8 cellular contexts compared by ENCODE assay signal in genomic region chr3:129248286-129248979, GRCh38. TPM values are rescaled to one million over a fixed set of nuclear protein-coding genes. Genes with fewer than 3 reads are reported as not detected.
A peak's percentile ranks its signal among the peaks of the same experiment; 100 is the strongest.
DNase-seq lines count a peak whose midpoint lies in the region; ATAC-seq, FAIRE-seq and TF ChIP-seq lines count a peak whose summit lies in the region.

No MANE protein-coding gene starts in this region.

- H2BK15ac ChIP-seq in IMR-90 (ENCODE audit: low read depth, low read length), result no peak overlapping the region

- peaks cover 45% of the 10 kb centered on the region for H3K79me2 ChIP-seq in mammary epithelial cell (ENCODE audit: insufficient read depth, low read length)

- POLR2A ChIA-PET in A673 (lab: Charles Lee; ENCODE audit: low non-redundant PET), result interaction anchor here (0.6 kb wide), 1 partner anchor 69 kb away, joined by 3 read pairs; no protein-coding TSS in a partner anchor
- POLR2A ChIA-PET in IMR-90 (lab: Charles Lee; ENCODE audit: unreplicated experiment), result no interaction called here

- peak overlapping the region; percentile 70 for H3K4me2 ChIP-seq in IMR-90 (ENCODE audit: low read depth, low read length)
- H3K4me2 ChIP-seq in mammary epithelial cell (ENCODE audit: insufficient read depth, low read depth, low read length), result peak overlapping the region; percentile 86

- H3K56ac ChIP-seq in IMR-90 (ENCODE audit: extremely low read depth, insufficient read depth, low read length), result peak overlapping the region; percentile 95; the same call in 1 of the 2 replicates

- H3K9me3 ChIP-seq in A673 (ENCODE audit: low read depth, low read length, poor library complexity, severe bottlenecking) (no peaks in the 10 kb centered on the region), IMR-90 (ENCODE audit: control insufficient read depth, insufficient read depth, low read length) (no peaks in the 10 kb centered on the region), mammary epithelial cell (replicated peaks; ENCODE audit: insufficient read depth, low read length) (no peaks in the 10 kb centered on the region), mucosa of rectum (ENCODE audit: control insufficient read depth in 2 of 2, low read length in 2 of 2) (no peaks in the 10 kb centered on the region)

- no peaks in the 10 kb centered on the region for H3K4me1 ChIP-seq in A673 (ENCODE audit: insufficient read depth, low read length, poor library complexity, severe bottlenecking)
- H3K4me1 ChIP-seq in IMR-90 (ENCODE audit: control insufficient read depth, insufficient read depth, low read length), result peaks cover 16% of the 10 kb centered on the region
- peaks cover 28% of the 10 kb centered on the region for H3K4me1 ChIP-seq in mammary epithelial cell (ENCODE audit: insufficient read depth, low read length)
- peaks cover 19 to 23% of the 10 kb centered on the region in 2 donors for H3K4me1 ChIP-seq in mucosa of rectum (ENCODE audit: control insufficient read depth in 2 of 2, insufficient read depth in 2 of 2, low read length in 2 of 2)

- no peaks in the 10 kb centered on the region for H3K27me3 ChIP-seq in A673 (replicated peaks; ENCODE audit: insufficient read depth, low read depth, low read length, poor library complexity)
- no peaks in the 10 kb centered on the region for H3K27me3 ChIP-seq in IMR-90 (ENCODE audit: control insufficient read depth, insufficient read depth, low read length)
- no peaks in the 10 kb centered on the region for H3K27me3 ChIP-seq in mammary epithelial cell (ENCODE audit: insufficient read depth, low read length)
- H3K27me3 ChIP-seq in mucosa of rectum (ENCODE audit: control insufficient read depth in 2 of 2, insufficient read depth in 2 of 2, low read length in 2 of 2), result no peaks in the 10 kb centered on the region

- peak overlapping the region; percentile 99 for H3K4ac ChIP-seq in IMR-90 (ENCODE audit: low read depth, low read length)

- H3K18ac ChIP-seq in IMR-90 (ENCODE audit: low read depth, low read length), result no peak overlapping the region

- WGBS in IMR-90 (ENCODE audit: extremely low coverage in 2 of 2, insufficient read length in 1 of 2), 2 experiments, result 66% methylated on average over 10 of the region's 21 CpGs; no CpG with 5 or more reads in 1 of the 2 experiments
- WGBS in mammary epithelial cell (ENCODE audit: low coverage, missing lambda C conversion rate), result 7% methylated on average over 19 of the region's 21 CpGs

- H3K27ac ChIP-seq in A673 (ENCODE audit: low read depth, low read length, poor library complexity, severe bottlenecking), result peak overlapping the region; percentile 91
- peak overlapping the region; percentile 85 for H3K27ac ChIP-seq in IMR-90 (ENCODE audit: insufficient read depth, low read length)
- H3K27ac ChIP-seq in mammary epithelial cell (ENCODE audit: insufficient read depth, low read depth, low read length), result peak overlapping the region; percentile 83
- H3K27ac ChIP-seq in mucosa of rectum (ENCODE audit: low read depth in 2 of 2, low read length in 2 of 2), result peak overlapping the region; percentile 86 to 91

- peak overlapping the region; percentile 99 for H3K14ac ChIP-seq in IMR-90 (replicated peaks; ENCODE audit: low read depth, low read length)

- FAIRE-seq in HTR-8/SVneo (lab: Jason Lieb, UNC), result no peak

- H3K23ac ChIP-seq in IMR-90 (ENCODE audit: low read depth, low read length), result peak overlapping the region; percentile 100

- peaks cover 18% of the 10 kb centered on the region for H3K36me3 ChIP-seq in A673 (ENCODE audit: insufficient read depth, low read length, poor library complexity, severe bottlenecking)
- peaks cover 12% of the 10 kb centered on the region for H3K36me3 ChIP-seq in IMR-90 (ENCODE audit: control insufficient read depth, insufficient read depth, low read length)
- peaks cover 3% of the 10 kb centered on the region for H3K36me3 ChIP-seq in mammary epithelial cell (ENCODE audit: insufficient read depth, low read length)
- H3K36me3 ChIP-seq in mucosa of rectum (ENCODE audit: control insufficient read depth in 2 of 2, insufficient read depth in 2 of 2, low read length in 2 of 2), result peaks cover 14 to 17% of the 10 kb centered on the region in 2 donors

- intact Hi-C loops in A673 (cut with micrococcal nuclease; ENCODE audit: unreplicated experiment), result loop anchor here (5.0 kb wide), 1 partner anchor 66 kb away; the partner anchor contains the start of gene CNBP
- intact Hi-C loops in IMR-90 (cut with micrococcal nuclease), result loop anchor here (2.0 to 5.0 kb wide), 3 partner anchors 51 to 196 kb away; no protein-coding TSS in a partner anchor
- intact Hi-C loops in mammary epithelial cell (cut with micrococcal nuclease), result loop anchor here (2.0 kb wide), 1 partner anchor 66 kb away; no protein-coding TSS in a partner anchor

- peak overlapping the region; percentile 90 for H3K9ac ChIP-seq in IMR-90 (ENCODE audit: low read depth, low read length)
- peak overlapping the region; percentile 92 for H3K9ac ChIP-seq in mammary epithelial cell (ENCODE audit: insufficient read depth, low read length)
- H3K9ac ChIP-seq in mucosa of rectum (ENCODE audit: low read depth in 1 of 2, low read length in 2 of 2), result peak overlapping the region; percentile 99

- no peak for TF ChIP-seq POLR2A in IMR-90 (IDR thresholded peaks at IDR 0.05; ENCODE audit: low read depth, low read length)

- CTCF ChIA-PET in A673 (lab: Charles Lee) (interaction anchor here (0.5 to 3.8 kb wide), 2 partner anchors 94 to 278 kb away, joined by 3 to 35 read pairs; no protein-coding TSS in a partner anchor), IMR-90 (lab: Yijun Ruan, JAX) (no interaction called here), mammary epithelial cell (lab: Charles Lee; ENCODE audit: low non-redundant PET) (no interaction called here)

- ATAC-seq in IMR-90 (ENCODE audit: low read depth), result no peak

- H4K8ac ChIP-seq in IMR-90 (ENCODE audit: low read depth in 2 of 2, low read length in 2 of 2), result peak overlapping the region; percentile 83 to 100

- dilution Hi-C loops in IMR-90 (cut with HindIII; ENCODE audit: low sequenced_read_pairs, unreplicated experiment) (no loop called here), mammary epithelial cell (cut with HindIII; ENCODE audit: low sequenced_read_pairs) (no loop called here)

- H2BK120ac ChIP-seq in IMR-90 (ENCODE audit: low read depth, low read length), result no peak overlapping the region

- TF ChIP-seq CTCF in A673 (conservative IDR thresholded peaks at IDR 0.05; ENCODE audit: low read depth, low read length) (no peak), IMR-90 (conservative IDR thresholded peaks at IDR 0.05; ENCODE audit: low read depth, low read length) (no peak), mammary epithelial cell (conservative IDR thresholded peaks at IDR 0.05 in 1 of 2, IDR thresholded peaks at IDR 0.05 in 1 of 2; ENCODE audit: extremely low read depth in 1 of 2, insufficient read depth in 1 of 2, low read depth in 1 of 2, low read length in 2 of 2) (no peak)

- no peak for TF ChIP-seq RAD21 in IMR-90 (IDR thresholded peaks at IDR 0.05; ENCODE audit: low read length)

- H2AK9ac ChIP-seq in IMR-90 (replicated peaks; ENCODE audit: low read depth, low read length, poor library complexity), result peak overlapping the region; percentile 100

- in situ Hi-C loops in IMR-90 (cut with MboI; ENCODE audit: low sequenced_read_pairs) (loop anchor here (5.0 to 10.0 kb wide), 2 partner anchors 194 to 276 kb away; no protein-coding TSS in a partner anchor), mammary epithelial cell (cut with MboI; ENCODE audit: low sequenced_read_pairs in 2 of 2) (no loop called here)

- H2BK20ac ChIP-seq in IMR-90 (ENCODE audit: low read depth, low read length), result no peak overlapping the region

- H3K4me3 ChIP-seq in A673 (ENCODE audit: low read depth, low read length, poor library complexity, severe bottlenecking) (peak overlapping the region; percentile 93), IMR-90 (ENCODE audit: insufficient read depth, low read depth, low read length) (peak overlapping the region; percentile 67), mammary epithelial cell (replicated peaks in 1 of 3; ENCODE audit: insufficient read depth in 1 of 3, low read depth in 2 of 3, low read length in 3 of 3) (peak overlapping the region; percentile 89 to 94 (median 92)), mucosa of rectum (ENCODE audit: low read length in 2 of 2) (peak overlapping the region; percentile 98 to 99)

- peak overlapping the region; percentile 97 for H2AFZ ChIP-seq in IMR-90 (replicated peaks; ENCODE audit: low read length, poor library complexity)
- peak overlapping the region; percentile 97 for H2AFZ ChIP-seq in mammary epithelial cell (ENCODE audit: low read depth, low read length)

- H4K20me1 ChIP-seq in IMR-90 (ENCODE audit: insufficient read depth, low read length) (peaks cover 14% of the 10 kb centered on the region), mammary epithelial cell (ENCODE audit: insufficient read depth, low read length) (no peaks in the 10 kb centered on the region)

- H3K79me1 ChIP-seq in IMR-90 (ENCODE audit: low read depth in 1 of 2, low read length in 2 of 2), result peaks cover 27 to 56% of the 10 kb centered on the region in 2 experiments

- DNase-seq in A673 (ENCODE audit: low spot score) (no peak), IMR-90 (no peak), mammary epithelial cell (no peak), NCI-H1105 (lab: John Stamatoyannopoulos, UW) (no peak), Kasumi-1 (lab: John Stamatoyannopoulos, UW) (no peak), HTR-8/SVneo (ENCODE audit: insufficient read length, low spot score) (no peak), NCI-H446 treated with DMSO at 0.1 percent for 48 hours (lab: John Stamatoyannopoulos, UW) (no peak)

- H2AK5ac ChIP-seq in IMR-90 (ENCODE audit: low read depth, low read length), result peak overlapping the region; percentile 96

- peak overlapping the region; percentile 99 for H4K91ac ChIP-seq in IMR-90 (ENCODE audit: insufficient read depth, low read depth, low read length)

- no TSS peak for BruUV-seq in A673 (replicated peaks; lab: Mats Ljungman, UMichigan)
- BruUV-seq in IMR-90 (replicated peaks; lab: Mats Ljungman, UMichigan), result no TSS peak
- no TSS peak for BruUV-seq in mammary epithelial cell (replicated peaks; lab: Mats Ljungman, UMichigan)

- peak overlapping the region; percentile 91 for H2BK5ac ChIP-seq in IMR-90 (ENCODE audit: low read depth, low read length, poor library complexity, severe bottlenecking)

- H3K9me1 ChIP-seq in IMR-90 (ENCODE audit: insufficient read depth, low read length), result peaks cover 17% of the 10 kb centered on the region

- H4K5ac ChIP-seq in IMR-90 (ENCODE audit: low read depth, low read length), result peak overlapping the region; percentile 95

RNA-seq across cellular contexts. Expression of gene COPG1, which starts 1.0 kb away (rescaled TPM):
- total RNA-seq in A673 (2021) (157 and 158 TPM in 2 replicates), IMR-90 (2012; rRNA removed) (440 and 446 TPM in 2 replicates), mammary epithelial cell (100 to 1,000 TPM; 173 to 176 TPM)
- polyA plus RNA-seq in IMR-90 (2012; rRNA removed) (179 and 203 TPM in 2 replicates), mammary epithelial cell (98.1 TPM)
- 129 and 134 TPM in 2 replicates for polyA plus RNA-seq in IMR-90 (2012; cell fraction: cytosol; rRNA removed)
- 177 and 240 TPM in 2 replicates for polyA plus RNA-seq in IMR-90 (2012; cell fraction: nucleus; rRNA removed; ENCODE audit: low replicate concordance)
- polyA minus RNA-seq in mammary epithelial cell, result 175 TPM

RNA-seq across cellular contexts. Expression of gene HMCES, which starts 30.2 kb away (rescaled TPM):
- 46.3 and 52.2 TPM in 2 replicates for total RNA-seq in A673 (2021)
- total RNA-seq in IMR-90 (2012; rRNA removed), result 25.8 and 26.0 TPM in 2 replicates
- 25.9 and 30.5 TPM in 2 replicates for polyA plus RNA-seq in IMR-90 (2012; rRNA removed)
- polyA plus RNA-seq in IMR-90 (2012; cell fraction: cytosol; rRNA removed), result 16.8 and 25.4 TPM in 2 replicates
- polyA plus RNA-seq in IMR-90 (2012; cell fraction: nucleus; rRNA removed; ENCODE audit: low replicate concordance), result 11.2 and 17.5 TPM in 2 replicates
- total RNA-seq in mammary epithelial cell, result 10 to 100 TPM; 36.2 to 77.8 TPM
- 57.1 TPM for polyA plus RNA-seq in mammary epithelial cell
- 67.3 TPM for polyA minus RNA-seq in mammary epithelial cell
